ENCODE assay signal across 2 cellular contexts in the genomic region with DNA sequence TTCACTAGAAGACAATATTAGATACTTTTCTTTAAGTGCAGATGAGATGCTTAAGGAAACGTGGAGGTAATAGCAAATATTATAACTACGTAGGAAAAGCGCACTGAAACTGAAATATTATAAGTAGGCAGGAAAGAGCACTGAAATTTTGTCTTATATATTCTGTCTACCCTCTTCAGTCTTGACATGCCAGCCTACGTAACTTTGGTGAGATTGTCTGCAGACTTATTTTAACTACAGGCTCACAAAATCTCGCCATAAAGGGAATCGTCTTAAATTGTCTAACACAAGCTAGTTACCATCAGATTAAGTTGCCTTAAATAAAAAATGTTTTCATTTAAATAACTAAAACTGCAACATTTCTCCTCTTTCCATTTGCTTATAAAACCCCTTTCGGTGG.
"Had no signal": no experiment of that assay in that cellular context is flagged by ENCODE, and none has a peak within 500 bp of the region (broad histone marks: within the 10 kb centered on the region; RNA-seq: fewer than 3 reads in every experiment).

No MANE protein-coding gene starts in this region.

- DNase-seq: GDM1, GF-D8 had no signal
